In the genomic region with DNA sequence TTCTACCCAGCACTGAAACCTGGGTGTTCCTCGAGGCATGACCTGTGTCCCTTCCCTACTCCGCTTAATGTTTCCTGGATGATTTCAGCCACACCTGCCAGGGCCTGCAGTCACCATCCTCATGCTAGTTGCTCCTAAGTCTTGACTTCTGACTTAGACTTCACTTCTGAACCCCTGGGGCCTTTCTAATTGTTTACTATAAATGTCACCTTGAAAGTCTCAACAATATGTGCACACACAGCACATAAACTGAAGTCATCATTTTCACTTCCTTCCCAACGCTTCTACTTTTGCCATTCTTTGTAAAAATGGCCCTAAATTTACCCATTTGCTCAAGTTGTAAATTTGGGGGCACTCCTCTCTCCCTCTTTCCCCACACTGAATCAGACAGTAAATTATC, we compare ENCODE assay signal across 17 cellular contexts.
"Had no signal": no experiment of that assay in that cellular context is flagged by ENCODE, and none has a peak within 500 bp of the region (broad histone marks: within the 10 kb centered on the region; RNA-seq: fewer than 3 reads in every experiment).

No MANE protein-coding gene starts in this region.

- H3K9me3 Mint-ChIP-seq: activated CD4-positive, alpha-beta memory T cell treated with anti-CD3 and anti-CD28 coated beads, Interleukin-2, amount 10 ng/mL, durations not matched to agents 7 days and 5 days; activated naive CD8-positive, alpha-beta T cell treated with anti-CD3 and anti-CD28 coated beads, Interleukin-2, amount 50 U/mL, for 24 hours; stimulated activated effector memory CD8-positive, alpha-beta T cell treated with anti-CD3 and anti-CD28 coated beads, Interleukin-12 subunit alpha, Interleukin-12 subunit beta, amount 100 ng/mL, for 72 hours had no signal

- ATAC-seq: activated naive CD8-positive, alpha-beta T cell treated with anti-CD3 and anti-CD28 coated beads, Interleukin-2, amount 50 U/mL, for 24 hours; heart left ventricle; left colon; naive thymus-derived CD4-positive, alpha-beta T cell; stimulated activated effector memory CD8-positive, alpha-beta T cell treated with anti-CD3 and anti-CD28 coated beads, Interleukin-12 subunit alpha, Interleukin-12 subunit beta, amount 100 ng/mL, for 72 hours had no signal

- H3K27ac ChIP-seq: coronary artery, heart left ventricle, neutrophil, skin epidermis, VCaP had no signal

- H3K9me3 ChIP-seq: neutrophil had no signal

- H3K27me3 Mint-ChIP-seq: activated CD4-positive, alpha-beta memory T cell treated with anti-CD3 and anti-CD28 coated beads, Interleukin-2, amount 10 ng/mL, durations not matched to agents 7 days and 5 days; activated naive CD8-positive, alpha-beta T cell treated with anti-CD3 and anti-CD28 coated beads, Interleukin-2, amount 50 U/mL, for 24 hours; naive thymus-derived CD4-positive, alpha-beta T cell had no signal

- H3K4me1 ChIP-seq: heart left ventricle had no signal

- H3K4me3 ChIP-seq: coronary artery, heart left ventricle, skin epidermis had no signal

- H3K27me3 ChIP-seq: heart left ventricle, neutrophil had no signal

- DNase-seq: activated CD4-positive, alpha-beta memory T cell treated with anti-CD3 and anti-CD28 coated beads, Interleukin-2, amount 10 ng/mL, durations not matched to agents 7 days and 5 days; activated CD8-positive, alpha-beta memory T cell treated with anti-CD3 and anti-CD28 coated beads, Interleukin-2, amount 50 U/mL, for 48 hours; activated naive CD4-positive, alpha-beta T cell; activated naive CD8-positive, alpha-beta T cell treated with anti-CD3 and anti-CD28 coated beads, Interleukin-2, amount 50 U/mL, for 24 hours; caudate nucleus; effector CD4-positive, alpha-beta T cell; heart left ventricle; left colon; naive thymus-derived CD4-positive, alpha-beta T cell; posterior cingulate gyrus had no signal

- H3K4me3 Mint-ChIP-seq: activated CD4-positive, alpha-beta memory T cell treated with anti-CD3 and anti-CD28 coated beads, Interleukin-2, amount 10 ng/mL, durations not matched to agents 7 days and 5 days; activated naive CD8-positive, alpha-beta T cell treated with anti-CD3 and anti-CD28 coated beads, Interleukin-2, amount 50 U/mL, for 24 hours; naive thymus-derived CD4-positive, alpha-beta T cell; stimulated activated effector memory CD8-positive, alpha-beta T cell treated with anti-CD3 and anti-CD28 coated beads, Interleukin-12 subunit alpha, Interleukin-12 subunit beta, amount 100 ng/mL, for 72 hours had no signal

- H3K27ac Mint-ChIP-seq: activated CD4-positive, alpha-beta memory T cell treated with anti-CD3 and anti-CD28 coated beads, Interleukin-2, amount 10 ng/mL, durations not matched to agents 7 days and 5 days; activated naive CD8-positive, alpha-beta T cell treated with anti-CD3 and anti-CD28 coated beads, Interleukin-2, amount 50 U/mL, for 24 hours; naive thymus-derived CD4-positive, alpha-beta T cell; stimulated activated effector memory CD8-positive, alpha-beta T cell treated with anti-CD3 and anti-CD28 coated beads, Interleukin-12 subunit alpha, Interleukin-12 subunit beta, amount 100 ng/mL, for 72 hours had no signal

- FAIRE-seq: endothelial cell of umbilical vein, frontal cortex had no signal
